ENCODE assay signal across 1 cellular context in genomic region chr13:27969073-27969865, GRCh38.
TF ChIP-seq lines count a peak whose summit lies in the region.

TSS of gene CDX2 (minus strand) at chr13:27969315. CDS start at chr13:27969006, 309 bp downstream.

TF ChIP-seq in endothelial cell of umbilical vein, 7 proteins besides CTCF, POLR2A, EP300 and RAD21 (continued from another document):
- TF ChIP-seq JUN (IDR thresholded peaks at IDR 0.05; ENCODE audit: borderline replicate concordance, insufficient read depth, insufficient read length, low read depth) (no peak), POLR2AphosphoS5 (IDR thresholded peaks at IDR 0.05; ENCODE audit: insufficient read depth, low read depth, low read length) (no peak), MYC (IDR thresholded peaks at IDR 0.05; ENCODE audit: low read depth, low read length) (no peak)
